In genomic region chr5:170632985-170633234, GRCh38 we compare ENCODE assay signal across 8 cellular contexts.
DNase-seq lines count a peak whose midpoint lies in the region.

No MANE protein-coding gene starts in this region.

- H3K4me1 ChIP-seq in rectal smooth muscle tissue (ENCODE audit: control insufficient read depth, insufficient read depth, low read length), result peaks cover 13% of the 10 kb centered on the region

- peak overlapping the region; percentile 19 for H3K4me3 ChIP-seq in rectal smooth muscle tissue (ENCODE audit: low read length)

- peak overlapping the region; percentile 61 for H3K27ac ChIP-seq in rectal smooth muscle tissue (ENCODE audit: low read depth, low read length)

- intact Hi-C loops in cardiac septum (cut with DNase I), result loop anchor here (5.0 to 10.0 kb wide), 2 partner anchors 366 to 408 kb away; no protein-coding TSS in a partner anchor

- H3K27me3 ChIP-seq in rectal smooth muscle tissue (ENCODE audit: control insufficient read depth, insufficient read depth, low read length), result no peaks in the 10 kb centered on the region

- H3K9ac ChIP-seq in rectal smooth muscle tissue (ENCODE audit: low read length), result no peak overlapping the region

- DNase-seq in NCI-H2227 (lab: John Stamatoyannopoulos, UW; ENCODE audit: unreplicated experiment) (peak; percentile 85), NCI-H2227 treated with DMSO at 0.1 percent for 48 hours (lab: John Stamatoyannopoulos, UW) (no peak), NCI-H69 (lab: John Stamatoyannopoulos, UW) (peak; percentile 78), cardiac septum (ENCODE audit: low spot score) (peak; percentile 82), kidney tubule cell (ENCODE audit: low spot score) (no peak), NCI-H146 treated with DMSO at 0.1 percent for 48 hours (lab: John Stamatoyannopoulos, UW; ENCODE audit: unreplicated experiment) (no peak)
- peak; percentile 10 to 52 (median 30) for DNase-seq in activated naive CD4-positive, alpha-beta T cell (lab: John Stamatoyannopoulos, UW)

- H3K36me3 ChIP-seq in rectal smooth muscle tissue (ENCODE audit: control insufficient read depth, insufficient read depth, low read length), result no peaks in the 10 kb centered on the region

Comparison
In these comparisons a context has a peak if more than half of its experiments do, and no peak if none do; other contexts are left out.
1. DNase-seq: peak in NCI-H2227 (single experiment), NCI-H69 (single experiment), activated naive CD4-positive, alpha-beta T cell (4 of 4) and cardiac septum (single experiment); none in NCI-H2227 treated with DMSO at 0.1 percent for 48 hours (single experiment), kidney tubule cell (single experiment) and NCI-H146 treated with DMSO at 0.1 percent for 48 hours (single experiment).